In the genomic region with DNA sequence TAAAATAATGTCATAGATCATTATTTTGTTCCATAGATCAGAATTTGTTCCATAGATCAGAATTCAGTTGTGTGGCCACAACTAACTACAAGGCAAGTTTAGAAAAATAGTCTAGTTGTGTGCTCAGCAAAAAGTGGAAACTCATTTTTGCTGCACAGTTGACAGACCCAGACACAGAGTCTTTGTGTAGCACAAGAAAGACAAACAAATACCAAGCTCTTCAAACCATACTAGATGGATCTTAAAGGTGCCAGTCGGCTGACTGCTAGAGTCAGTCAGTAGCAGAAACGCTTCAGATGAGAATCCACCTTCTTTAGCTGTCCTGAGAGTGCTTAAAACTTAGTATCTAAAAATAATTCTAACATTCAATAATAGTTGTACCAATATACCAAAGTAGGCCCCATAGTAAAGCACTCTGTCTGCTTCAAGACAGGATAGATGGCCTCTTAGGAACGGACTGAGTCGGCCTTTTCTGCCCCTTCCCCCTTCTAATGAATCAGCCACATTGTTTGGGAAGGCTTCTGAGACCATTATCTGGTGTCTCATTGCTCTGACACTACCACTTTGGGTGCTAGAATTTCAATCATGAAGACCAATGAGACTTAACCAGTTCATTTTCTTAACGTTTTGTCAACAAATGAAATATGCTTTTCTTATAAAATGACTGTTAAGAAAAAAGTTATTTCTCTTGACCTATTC, we compare ENCODE assay signal across 2 cellular contexts.
A peak's percentile ranks its signal among the peaks of the same experiment; 100 is the strongest.
TF ChIP-seq lines count a peak whose summit lies in the region.

No MANE protein-coding gene starts in this region.

TF ChIP-seq in HepG2, 621 proteins besides CTCF, POLR2A, EP300 and RAD21:
- no peak for TF ChIP-seq ZNF501 (CRISPR knock-in tag; IDR thresholded peaks at IDR 0.05)
- TF ChIP-seq NRL (CRISPR knock-in tag; IDR thresholded peaks at IDR 0.05; ENCODE audit: borderline replicate concordance): no peak
- no peak for TF ChIP-seq ZNF335 (CRISPR knock-in tag; IDR thresholded peaks at IDR 0.05)
- TF ChIP-seq MAFK (conservative IDR thresholded peaks at IDR 0.05 in 1 of 2, IDR thresholded peaks at IDR 0.05 in 1 of 2; ENCODE audit: low read length in 2 of 2): peak in 1 of 2 experiments; percentile 27; a peak in 1 of 4 replicates
- TF ChIP-seq HDAC2 (CRISPR knock-in tag; IDR thresholded peaks at IDR 0.05): no peak
- TF ChIP-seq ZNF761 (CRISPR knock-in tag; conservative IDR thresholded peaks at IDR 0.05): peak; percentile 94; the same call in 1 of the 2 replicates
- TF ChIP-seq, protein P1, sequence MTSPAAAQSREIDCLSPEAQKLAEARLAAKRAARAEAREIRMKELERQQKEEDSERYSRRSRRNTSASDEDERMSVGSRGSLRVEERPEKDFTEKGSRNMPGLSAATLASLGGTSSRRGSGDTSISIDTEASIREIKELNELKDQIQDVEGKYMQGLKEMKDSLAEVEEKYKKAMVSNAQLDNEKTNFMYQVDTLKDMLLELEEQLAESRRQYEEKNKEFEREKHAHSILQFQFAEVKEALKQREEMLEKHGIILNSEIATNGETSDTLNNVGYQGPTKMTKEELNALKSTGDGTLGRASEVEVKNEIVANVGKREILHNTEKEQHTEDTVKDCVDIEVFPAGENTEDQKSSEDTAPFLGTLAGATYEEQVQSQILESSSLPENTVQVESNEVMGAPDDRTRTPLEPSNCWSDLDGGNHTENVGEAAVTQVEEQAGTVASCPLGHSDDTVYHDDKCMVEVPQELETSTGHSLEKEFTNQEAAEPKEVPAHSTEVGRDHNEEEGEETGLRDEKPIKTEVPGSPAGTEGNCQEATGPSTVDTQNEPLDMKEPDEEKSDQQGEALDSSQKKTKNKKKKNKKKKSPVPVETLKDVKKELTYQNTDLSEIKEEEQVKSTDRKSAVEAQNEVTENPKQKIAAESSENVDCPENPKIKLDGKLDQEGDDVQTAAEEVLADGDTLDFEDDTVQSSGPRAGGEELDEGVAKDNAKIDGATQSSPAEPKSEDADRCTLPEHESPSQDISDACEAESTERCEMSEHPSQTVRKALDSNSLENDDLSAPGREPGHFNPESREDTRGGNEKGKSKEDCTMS (CRISPR knock-in tag; conservative IDR thresholded peaks at IDR 0.05): no peak

TF ChIP-seq in GM12878, 131 proteins besides CTCF, POLR2A, EP300 and RAD21:
- TF ChIP-seq NRF1 (conservative IDR thresholded peaks at IDR 0.05; ENCODE audit: low read depth, low read length) (no peak), MYC (IDR thresholded peaks at IDR 0.05; ENCODE audit: insufficient read depth, insufficient read length, insufficient replicate concordance, low read length, severe bottlenecking) (no peak), CHD2 (IDR thresholded peaks at IDR 0.05; ENCODE audit: borderline replicate concordance, low read depth, low read length) (no peak), BACH1 (IDR thresholded peaks at IDR 0.05; ENCODE audit: borderline replicate concordance) (no peak), ZNF384 (IDR thresholded peaks at IDR 0.05; ENCODE audit: borderline replicate concordance, low read depth, low read length) (no peak), MTA2 (IDR thresholded peaks at IDR 0.05; ENCODE audit: low read depth) (no peak), TCF12 (IDR thresholded peaks at IDR 0.05; ENCODE audit: low read depth, low read length) (no peak), CBFB (IDR thresholded peaks at IDR 0.05; ENCODE audit: low read depth) (no peak)
- TF ChIP-seq, protein P2, sequence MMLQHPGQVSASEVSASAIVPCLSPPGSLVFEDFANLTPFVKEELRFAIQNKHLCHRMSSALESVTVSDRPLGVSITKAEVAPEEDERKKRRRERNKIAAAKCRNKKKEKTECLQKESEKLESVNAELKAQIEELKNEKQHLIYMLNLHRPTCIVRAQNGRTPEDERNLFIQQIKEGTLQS (IDR thresholded peaks at IDR 0.05; ENCODE audit: borderline replicate concordance, extremely low read depth, low read depth, low read length): no peak
- TF ChIP-seq, protein P3, sequence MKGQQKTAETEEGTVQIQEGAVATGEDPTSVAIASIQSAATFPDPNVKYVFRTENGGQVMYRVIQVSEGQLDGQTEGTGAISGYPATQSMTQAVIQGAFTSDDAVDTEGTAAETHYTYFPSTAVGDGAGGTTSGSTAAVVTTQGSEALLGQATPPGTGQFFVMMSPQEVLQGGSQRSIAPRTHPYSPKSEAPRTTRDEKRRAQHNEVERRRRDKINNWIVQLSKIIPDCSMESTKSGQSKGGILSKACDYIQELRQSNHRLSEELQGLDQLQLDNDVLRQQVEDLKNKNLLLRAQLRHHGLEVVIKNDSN (IDR thresholded peaks at IDR 0.05; ENCODE audit: borderline replicate concordance, extremely low read length, insufficient read depth, low read depth, low read length): no peak
